In the genomic region with DNA sequence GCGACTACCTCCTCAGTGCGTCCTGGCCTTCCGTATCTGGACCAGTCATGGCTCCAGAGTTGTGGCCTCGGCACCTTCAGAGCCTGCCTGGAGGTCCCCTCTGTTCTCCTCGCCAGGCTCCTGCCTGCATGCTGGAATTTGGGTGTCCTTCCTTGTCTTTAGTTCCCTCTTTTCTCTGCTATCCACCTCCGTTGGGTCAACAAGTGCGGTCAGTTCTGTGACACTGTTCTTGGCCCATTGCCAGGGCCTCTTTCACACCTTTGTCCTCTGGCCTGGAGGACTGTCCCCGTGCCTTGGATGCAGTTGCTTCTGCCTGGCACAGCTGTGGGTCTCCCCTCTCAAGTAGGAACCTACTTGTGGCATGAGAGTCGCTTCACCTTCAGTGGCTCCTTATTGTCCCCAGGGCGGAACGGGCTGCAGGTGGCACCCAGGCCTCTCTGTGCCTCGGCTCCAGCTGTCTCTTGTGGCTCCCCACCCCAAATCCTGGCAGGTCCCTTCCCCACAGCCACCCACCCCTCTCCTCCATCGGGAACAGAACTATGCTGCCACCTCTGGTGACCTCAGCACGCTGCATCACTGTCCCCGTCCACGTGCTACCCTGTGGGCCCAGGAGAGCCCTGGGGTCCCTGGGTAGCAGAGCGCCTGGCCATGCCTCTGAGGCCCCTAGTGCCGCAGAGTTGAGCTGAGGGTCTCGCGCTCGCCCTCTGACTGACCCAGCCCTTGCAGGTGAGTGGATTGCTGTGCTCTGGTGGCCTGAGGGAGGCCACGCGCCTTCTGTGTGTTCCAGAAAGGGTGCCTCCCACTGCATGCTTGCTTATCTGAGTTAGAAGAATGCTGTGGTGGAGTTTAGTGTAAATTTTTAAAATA, we compare ENCODE assay signal across 8 cellular contexts. TPM values are rescaled to one million over a fixed set of nuclear protein-coding genes. Genes with fewer than 3 reads are reported as not detected.
DNase-seq lines count a peak whose midpoint lies in the region; ATAC-seq and TF ChIP-seq lines count a peak whose summit lies in the region.

No MANE protein-coding gene starts in this region.

- no peak overlapping the region for H3K4me3 ChIP-seq in AG10803 (ENCODE audit: low read length)
- no peak overlapping the region for H3K4me3 ChIP-seq in WERI-Rb-1 (ENCODE audit: low read depth, low read length)

- DNase-seq in AG10803 (ENCODE audit: low read depth) (no peak), WERI-Rb-1 (peak; percentile 71), islet precursor cell (peak; percentile 75), cerebellum (ENCODE audit: low spot score) (no peak)
- DNase-seq in activated CD4-positive, CD25-positive, alpha-beta regulatory T cell (lab: John Stamatoyannopoulos, UW), result no peak

- no peak for ATAC-seq in GM18858 (IDR thresholded peaks at IDR 0.05; ENCODE audit: unreplicated experiment)
- no peak for ATAC-seq in GM21786 (IDR thresholded peaks at IDR 0.05; ENCODE audit: unreplicated experiment)

- TF ChIP-seq CTCF in AG10803 (conservative IDR thresholded peaks at IDR 0.05; ENCODE audit: low read length), result peak; percentile 37
- TF ChIP-seq CTCF in GM12874 (IDR thresholded peaks at IDR 0.05; ENCODE audit: insufficient read depth, low read depth, low read length), result peak; percentile 49
- peak; percentile 80 for TF ChIP-seq CTCF in WERI-Rb-1 (IDR thresholded peaks at IDR 0.05; ENCODE audit: low read depth, low read length)

- H3K36me3 ChIP-seq in WERI-Rb-1, result peaks cover 88% of the 10 kb centered on the region

- H3K27ac ChIP-seq in WERI-Rb-1, result peak overlapping the region; percentile 42

- H3K9me3 ChIP-seq in WERI-Rb-1 (ENCODE audit: severe bottlenecking), result no peaks in the 10 kb centered on the region

- H3K27me3 ChIP-seq in WERI-Rb-1 (ENCODE audit: insufficient read depth, low read depth, severe bottlenecking), result no peaks in the 10 kb centered on the region

RNA-seq across cellular contexts. Expression of a gene that starts 4.7 kb away (rescaled TPM):
- 45.4 TPM for total RNA-seq in cerebellum

RNA-seq across cellular contexts. Expression of a gene that starts 31.1 kb away (rescaled TPM):
- total RNA-seq in cerebellum, result 90.7 TPM

RNA-seq across cellular contexts. Expression of a gene that starts 32.2 kb away (rescaled TPM):
- 33.6 TPM for total RNA-seq in cerebellum

RNA-seq across cellular contexts. Expression of a gene that starts 46.8 kb away (rescaled TPM):
- total RNA-seq in cerebellum, result 7.7 TPM

Comparison
In these comparisons a context has a peak if more than half of its experiments do, and no peak if none do; other contexts are left out.
1. DNase-seq: peak in WERI-Rb-1 (single experiment) and islet precursor cell (single experiment); none in AG10803 (single experiment), cerebellum (single experiment) and activated CD4-positive, CD25-positive, alpha-beta regulatory T cell (0 of 4).
2. Peak in every context shown above with its lines, with median percentiles within 50 percentile points of each other: CTCF ChIP-seq.